9 cellular contexts compared by ENCODE assay signal in genomic region chr17:60391419-60392041, GRCh38. TPM values are rescaled to one million over a fixed set of nuclear protein-coding genes. Genes with fewer than 3 reads are reported as not detected.
DNase-seq lines count a peak whose midpoint lies in the region; ATAC-seq, FAIRE-seq and TF ChIP-seq lines count a peak whose summit lies in the region.
"Had no signal": no experiment of that assay in that cellular context is flagged by ENCODE, and none has a peak within 500 bp of the region (broad histone marks: within the 10 kb centered on the region; RNA-seq: fewer than 3 reads in every experiment).

No MANE protein-coding gene starts in this region.

- H3K79me2 ChIP-seq in endothelial cell of umbilical vein (ENCODE audit: control insufficient read depth, insufficient read depth, low read length): peaks cover 52% of the 10 kb centered on the region

- no peak for TF ChIP-seq CTCF in Panc1 (IDR thresholded peaks at IDR 0.05)
- TF ChIP-seq CTCF in endothelial cell of umbilical vein (IDR thresholded peaks at IDR 0.05; ENCODE audit: extremely low read depth in 1 of 2, insufficient read depth in 1 of 2, low read depth in 1 of 2, low read length in 2 of 2): no peak

- FAIRE-seq in endothelial cell of umbilical vein (lab: Jason Lieb, UNC): no peak
- FAIRE-seq: frontal cortex had no signal

- peak overlapping the region; percentile 93 to 99 (median 96) for H3K4me3 Mint-ChIP-seq in naive thymus-derived CD4-positive, alpha-beta T cell

- in situ Hi-C loops in Panc1 (cut with HindIII; ENCODE audit: low pct_unique_long_range_greater_than_20kb, low sequenced_read_pairs): no loop called here

- intact Hi-C loops in Panc1 (cut with micrococcal nuclease; ENCODE audit: unreplicated experiment): no loop called here
- intact Hi-C loops in endothelial cell of umbilical vein (cut with micrococcal nuclease): loop anchor here (1.0 to 10.0 kb wide), 6 partner anchors 29 to 247 kb away; partner anchors contain the start of gene CA4
- intact Hi-C loops in naive thymus-derived CD4-positive, alpha-beta T cell (cut with micrococcal nuclease): loop anchor here (1.0 to 10.0 kb wide), 14 partner anchors 30 to 1877 kb away; partner anchors contain the start of genes BCAS3 (in 2 of the 2), CLTC (in 2 of the 2), PPM1D (in 2 of the 2) and DHX40 (in 1 of the 2)

- peaks cover 0 to 1% (median 0%) of the 10 kb centered on the region in 11 donors for H3K9me3 Mint-ChIP-seq in naive thymus-derived CD4-positive, alpha-beta T cell

- peaks cover 0 to 4% (median 0%) of the 10 kb centered on the region in 5 donors for H3K36me3 Mint-ChIP-seq in naive thymus-derived CD4-positive, alpha-beta T cell

- H3K36me3 ChIP-seq in Panc1 (ENCODE audit: control insufficient read depth, insufficient read depth, low read length) (peaks cover 11% of the 10 kb centered on the region), endothelial cell of umbilical vein (ENCODE audit: control insufficient read depth in 2 of 2, extremely low read depth in 1 of 2, insufficient read depth in 2 of 2, low read length in 2 of 2) (no peaks in the 10 kb centered on the region)
- peaks cover 0 to 6% (median 0%) of the 10 kb centered on the region in 3 experiments for H3K36me3 ChIP-seq in naive thymus-derived CD4-positive, alpha-beta T cell (ENCODE audit: control insufficient read depth in 2 of 3, insufficient read depth in 3 of 3, low read length in 3 of 3)

- H3K4me1 ChIP-seq in Panc1 (ENCODE audit: control insufficient read depth, insufficient read depth, low read length): peaks cover 17% of the 10 kb centered on the region
- H3K4me1 ChIP-seq in endothelial cell of umbilical vein (ENCODE audit: control insufficient read depth, extremely low read depth, insufficient read depth, low read length): peaks cover 22% of the 10 kb centered on the region
- H3K4me1 ChIP-seq in naive thymus-derived CD4-positive, alpha-beta T cell (ENCODE audit: control insufficient read depth in 2 of 2, insufficient read depth in 2 of 2, low read length in 2 of 2): peaks cover 6 to 18% of the 10 kb centered on the region in 2 donors

- peaks cover 9% of the 10 kb centered on the region for H4K20me1 ChIP-seq in endothelial cell of umbilical vein (replicated peaks; ENCODE audit: control insufficient read depth, extremely low read depth, insufficient read depth, low read length)

- no peaks in the 10 kb centered on the region for H3K27me3 Mint-ChIP-seq in naive thymus-derived CD4-positive, alpha-beta T cell

- H3K4me3 ChIP-seq in Panc1 (ENCODE audit: low read depth in 2 of 2, low read length in 2 of 2) (peak overlapping the region; percentile 86 to 92), endothelial cell of umbilical vein (replicated peaks in 1 of 3; ENCODE audit: insufficient read depth in 1 of 3, low read depth in 1 of 3, low read length in 3 of 3) (peak overlapping the region; percentile 59 to 93 (median 88))
- peak overlapping the region; percentile 97 for H3K4me3 ChIP-seq in naive thymus-derived CD4-positive, alpha-beta T cell (ENCODE audit: low read length)

- peaks cover 35 to 59% (median 46%) of the 10 kb centered on the region in 7 donors for H3K4me1 Mint-ChIP-seq in naive thymus-derived CD4-positive, alpha-beta T cell

- peak overlapping the region; percentile 77 for H2AFZ ChIP-seq in endothelial cell of umbilical vein (ENCODE audit: low read depth, low read length)

- H3K9me3 ChIP-seq in Panc1 (ENCODE audit: control insufficient read depth, insufficient read depth, low read depth, low read length) (no peaks in the 10 kb centered on the region), endothelial cell of umbilical vein (replicated peaks; ENCODE audit: control insufficient read depth, insufficient read depth, low read length) (no peaks in the 10 kb centered on the region)
- no peaks in the 10 kb centered on the region for H3K9me3 ChIP-seq in naive thymus-derived CD4-positive, alpha-beta T cell (ENCODE audit: control insufficient read depth in 2 of 3, low read length in 3 of 3)

- POLR2A ChIA-PET in Panc1 (lab: Charles Lee): interaction anchor here (0.5 to 0.7 kb wide), 2 partner anchors 71 to 78 kb away, joined by 3 to 12 read pairs; no protein-coding TSS in a partner anchor
- POLR2A ChIA-PET in endothelial cell of umbilical vein (lab: Charles Lee): interaction anchor here (0.5 to 1.3 kb wide), 5 partner anchors 17 to 216 kb away, joined by 3 to 10 read pairs (median 4); no protein-coding TSS in a partner anchor
- POLR2A ChIA-PET in naive thymus-derived CD4-positive, alpha-beta T cell (lab: Charles Lee): interaction anchor here (0.6 to 1.4 kb wide), 6 partner anchors 9 to 1632 kb away, joined by 3 to 8 read pairs (median 4); partner anchors contain the start of genes APPBP2 and BCAS3

- peak overlapping the region; percentile 92 for H3K27ac ChIP-seq in Panc1 (ENCODE audit: low read length)
- peak overlapping the region; percentile 82 for H3K27ac ChIP-seq in endothelial cell of umbilical vein (ENCODE audit: insufficient read depth, low read depth, low read length)
- H3K27ac ChIP-seq in naive thymus-derived CD4-positive, alpha-beta T cell (ENCODE audit: low read depth, low read length): peak overlapping the region; percentile 92

- no peaks in the 10 kb centered on the region for H3K9me1 ChIP-seq in endothelial cell of umbilical vein (replicated peaks; ENCODE audit: control insufficient read depth, extremely low read depth, insufficient read depth, low read length)

- no peak for DNase-seq in activated CD4-positive, CD25-positive, alpha-beta regulatory T cell treated with anti-CD3 and anti-CD28 coated beads, Interleukin-2, amount 50 U/mL, for 72 hours
- DNase-seq in Panc1 (ENCODE audit: low read depth, low spot score) (no peak), endothelial cell of umbilical vein (ENCODE audit: low read depth, low spot score) (no peak), NCI-H446 (lab: John Stamatoyannopoulos, UW) (no peak), NCI-H1930 (lab: John Stamatoyannopoulos, UW) (no peak)
- DNase-seq in naive thymus-derived CD4-positive, alpha-beta T cell: peak in 2 of 9 donors; percentile 19 to 37

- no peak for TF ChIP-seq POLR2A in endothelial cell of umbilical vein (IDR thresholded peaks at IDR 0.05; ENCODE audit: low read depth, low read length)

- BruUV-seq in Panc1 (replicated peaks; lab: Mats Ljungman, UMichigan) (no TSS peak), endothelial cell of umbilical vein (replicated peaks; lab: Mats Ljungman, UMichigan) (no TSS peak)

- H3K27me3 ChIP-seq in Panc1 (ENCODE audit: control insufficient read depth, insufficient read depth, low read length): no peaks in the 10 kb centered on the region
- no peaks in the 10 kb centered on the region for H3K27me3 ChIP-seq in endothelial cell of umbilical vein (ENCODE audit: control insufficient read depth in 2 of 2, insufficient read depth in 2 of 2, low read length in 2 of 2)
- H3K27me3 ChIP-seq in naive thymus-derived CD4-positive, alpha-beta T cell (ENCODE audit: control insufficient read depth in 2 of 2, insufficient read depth in 2 of 2, low read length in 2 of 2): no peaks in the 10 kb centered on the region

- peak; percentile 20 to 30 for ATAC-seq in activated CD4-positive, CD25-positive, alpha-beta regulatory T cell treated with anti-CD3 and anti-CD28 coated beads, Interleukin-2, amount 50 U/mL, for 24 hours
- ATAC-seq in HG02870 (IDR thresholded peaks at IDR 0.05; ENCODE audit: unreplicated experiment): peak; percentile 13
- ATAC-seq in Panc1: peak; percentile 70
- peak; percentile 35 for ATAC-seq in naive thymus-derived CD4-positive, alpha-beta T cell

- dilution Hi-C loops in endothelial cell of umbilical vein (cut with MboI; ENCODE audit: extremely low pct_ligation_motif_present, low sequenced_read_pairs): no loop called here

- H3K9ac ChIP-seq in endothelial cell of umbilical vein (replicated peaks; ENCODE audit: extremely low read depth, insufficient read depth, low read length): peak overlapping the region; percentile 90

- CTCF ChIA-PET in Panc1 (lab: Charles Lee) (interaction anchor here (0.7 kb wide), 1 partner anchor 12 kb away, joined by 3 read pairs; no protein-coding TSS in a partner anchor), endothelial cell of umbilical vein (lab: Charles Lee) (interaction anchor here (0.6 to 3.2 kb wide), 5 partner anchors 24 to 161 kb away, joined by 3 to 17 read pairs (median 4); no protein-coding TSS in a partner anchor)
- CTCF ChIA-PET in naive thymus-derived CD4-positive, alpha-beta T cell (lab: Charles Lee): interaction anchor here (1.1 kb wide), 1 partner anchor 13 kb away, joined by 3 read pairs; no protein-coding TSS in a partner anchor

- peak overlapping the region; percentile 92 to 98 (median 97) for H3K27ac Mint-ChIP-seq in naive thymus-derived CD4-positive, alpha-beta T cell

- peak overlapping the region; percentile 98 for H3K4me2 ChIP-seq in endothelial cell of umbilical vein (ENCODE audit: insufficient read depth, low read length)

TF ChIP-seq in endothelial cell of umbilical vein, 7 proteins besides CTCF, POLR2A, EP300 and RAD21 (continues in another document):
- TF ChIP-seq JUN (IDR thresholded peaks at IDR 0.05; ENCODE audit: borderline replicate concordance, insufficient read depth, insufficient read length, low read depth): no peak

RNA-seq across cellular contexts. Expression of gene USP32, which starts 0.4 kb away (rescaled TPM):
- total RNA-seq in Panc1 (2021; ENCODE audit: unreplicated experiment) (45.5 TPM), endothelial cell of umbilical vein (48.5 and 52.9 TPM in 2 replicates)
- polyA plus RNA-seq in Panc1 (2012; ENCODE audit: insufficient read length): 22.8 TPM
- 12.7 and 15.7 TPM in 2 replicates for polyA plus RNA-seq in endothelial cell of umbilical vein
- 20.5 and 23.1 TPM in 2 replicates for polyA plus RNA-seq in endothelial cell of umbilical vein (2011; cell fraction: cytosol; rRNA removed)
- 43.5 and 45.9 TPM in 2 replicates for polyA plus RNA-seq in endothelial cell of umbilical vein (2011; cell fraction: nucleus; rRNA removed)
- 42.3 and 49.4 TPM in 2 replicates for polyA plus RNA-seq in endothelial cell of umbilical vein (2012)
- polyA minus RNA-seq in endothelial cell of umbilical vein: 42.0 and 55.3 TPM in 2 replicates
- polyA minus RNA-seq in endothelial cell of umbilical vein (2011; cell fraction: cytosol; rRNA and poly(A)+ RNA removed): 22.6 TPM
- polyA minus RNA-seq in endothelial cell of umbilical vein (2011; cell fraction: nucleus; rRNA and poly(A)+ RNA removed): 65.4 and 92.7 TPM in 2 replicates
- 10 to 100 TPM; 31.6 to 58.1 (median 35.4) TPM for total RNA-seq in naive thymus-derived CD4-positive, alpha-beta T cell
- polyA plus RNA-seq in naive thymus-derived CD4-positive, alpha-beta T cell: 1 to 10 TPM; 6.6 to 8.9 TPM

RNA-seq across cellular contexts. Expression of gene CHCT1, which starts 30.8 kb away (rescaled TPM):
- total RNA-seq in Panc1 (2021; ENCODE audit: unreplicated experiment) (not detected), endothelial cell of umbilical vein (not detected in 2 replicates)
- polyA plus RNA-seq in Panc1 (2012; ENCODE audit: insufficient read length): not detected
- not detected in 2 replicates for polyA plus RNA-seq in endothelial cell of umbilical vein
- not detected in 2 replicates for polyA plus RNA-seq in endothelial cell of umbilical vein (2011; cell fraction: cytosol; rRNA removed)
- not detected in 2 replicates for polyA plus RNA-seq in endothelial cell of umbilical vein (2011; cell fraction: nucleus; rRNA removed)
- not detected in 2 replicates for polyA plus RNA-seq in endothelial cell of umbilical vein (2012)
- not detected in 2 replicates for polyA minus RNA-seq in endothelial cell of umbilical vein
- not detected for polyA minus RNA-seq in endothelial cell of umbilical vein (2011; cell fraction: cytosol; rRNA and poly(A)+ RNA removed)
- polyA minus RNA-seq in endothelial cell of umbilical vein (2011; cell fraction: nucleus; rRNA and poly(A)+ RNA removed): not detected in 2 replicates
- not detected for total RNA-seq in naive thymus-derived CD4-positive, alpha-beta T cell
- not detected for polyA plus RNA-seq in naive thymus-derived CD4-positive, alpha-beta T cell
- total RNA-seq: frontal cortex had no signal

Comparison
In these comparisons a context has a peak if more than half of its experiments do, and no peak if none do; other contexts are left out.
1. ATAC-seq: peak in every context shown above with its lines; median percentile 70 in Panc1; 35 in naive thymus-derived CD4-positive, alpha-beta T cell; 25 in activated CD4-positive, CD25-positive, alpha-beta regulatory T cell treated with anti-CD3 and anti-CD28 coated beads, Interleukin-2, amount 50 U/mL, for 24 hours; 13 in HG02870.